Comparison of ENCODE assay signal across 16 cellular contexts in genomic region chr5:134000116-134000515, GRCh38. TPM values are rescaled to one million over a fixed set of nuclear protein-coding genes. Genes with fewer than 3 reads are reported as not detected.
DNase-seq lines count a peak whose midpoint lies in the region; ATAC-seq, FAIRE-seq and TF ChIP-seq lines count a peak whose summit lies in the region.
"Had no signal": no experiment of that assay in that cellular context is flagged by ENCODE, and none has a peak within 500 bp of the region (broad histone marks: within the 10 kb centered on the region; RNA-seq: fewer than 3 reads in every experiment).

No MANE protein-coding gene starts in this region.

- intact Hi-C loops in HepG2 (cut with micrococcal nuclease; ENCODE audit: unreplicated experiment): no loop called here
- intact Hi-C loops in right lobe of liver (cut with DNase I): no loop called here
- intact Hi-C loops in right cardiac atrium (cut with DNase I): no loop called here

- H2AFZ ChIP-seq in HepG2 (ENCODE audit: low read length): no peak overlapping the region

- POLR2A ChIA-PET in HepG2 (lab: Yijun Ruan, JAX): interaction anchor here (0.8 to 7.4 kb wide), 5 partner anchors 19 to 39 kb away, joined by 3 to 94 read pairs (median 4); partner anchors contain the start of gene C5orf15
- POLR2A ChIA-PET in activated CD8-positive, alpha-beta T cell treated with anti-CD3 and anti-CD28 coated beads, Interleukin-2, amount 10 ng/mL, durations not matched to agents 7 days and 5 days (lab: Charles Lee): interaction anchor here (1.1 kb wide), 1 partner anchor 176 kb away, joined by 4 read pairs; no protein-coding TSS in a partner anchor

- no peaks in the 10 kb centered on the region for H3K9me3 Mint-ChIP-seq in activated CD8-positive, alpha-beta T cell treated with anti-CD3 and anti-CD28 coated beads, Interleukin-2, amount 10 ng/mL, durations not matched to agents 7 days and 5 days (ENCODE audit: insufficient read depth)
- H3K9me3 Mint-ChIP-seq in stimulated activated effector memory CD8-positive, alpha-beta T cell treated with anti-CD3 and anti-CD28 coated beads, Interleukin-12 subunit alpha, Interleukin-12 subunit beta, amount 100 ng/mL, for 72 hours: no peaks in the 10 kb centered on the region

- no peak for TF ChIP-seq RAD21 in HepG2 (CRISPR knock-in tag; IDR thresholded peaks at IDR 0.05)

- peaks cover 66% of the 10 kb centered on the region for H4K20me1 ChIP-seq in HepG2 (ENCODE audit: insufficient read depth, low read length)

- no peak for TF ChIP-seq EP300 in HepG2 (IDR thresholded peaks at IDR 0.05; ENCODE audit: low read depth in 2 of 2, low read length in 2 of 2)
- TF ChIP-seq EP300 in HepG2 (CRISPR knock-in tag; IDR thresholded peaks at IDR 0.05; ENCODE audit: borderline replicate concordance): no peak

- peaks cover 81% of the 10 kb centered on the region for H3K4me1 ChIP-seq in HepG2 (ENCODE audit: insufficient read depth, low read length)
- peaks cover 0 to 58% (median 25%) of the 10 kb centered on the region in 4 donors for H3K4me1 ChIP-seq in right lobe of liver
- H3K4me1 ChIP-seq in right cardiac atrium (ENCODE audit: control insufficient read depth, insufficient read depth, low read length): peaks cover 39% of the 10 kb centered on the region

- peak overlapping the region; percentile 1 for H3K27ac Mint-ChIP-seq in activated CD8-positive, alpha-beta T cell treated with anti-CD3 and anti-CD28 coated beads, Interleukin-2, amount 10 ng/mL, durations not matched to agents 7 days and 5 days
- peak overlapping the region; percentile 64 for H3K27ac Mint-ChIP-seq in stimulated activated effector memory CD8-positive, alpha-beta T cell treated with anti-CD3 and anti-CD28 coated beads, Interleukin-12 subunit alpha, Interleukin-12 subunit beta, amount 100 ng/mL, for 72 hours

- peaks cover 64% of the 10 kb centered on the region for H3K4me1 Mint-ChIP-seq in activated CD8-positive, alpha-beta T cell treated with anti-CD3 and anti-CD28 coated beads, Interleukin-2, amount 10 ng/mL, durations not matched to agents 7 days and 5 days (ENCODE audit: low read depth)
- H3K4me1 Mint-ChIP-seq in stimulated activated effector memory CD8-positive, alpha-beta T cell treated with anti-CD3 and anti-CD28 coated beads, Interleukin-12 subunit alpha, Interleukin-12 subunit beta, amount 100 ng/mL, for 72 hours: peaks cover 63% of the 10 kb centered on the region

- 92% methylated on average over 2 of the region's 3 CpGs for WGBS in HepG2 (ENCODE audit: low lambda C conversion rate)
- WGBS in right lobe of liver (ENCODE audit: insufficient coverage, low coverage, low lambda C conversion rate, missing lambda C conversion rate): 17% methylated on average over 1 of the region's 3 CpGs
- 65% methylated on average over 3 of the region's 3 CpGs for WGBS in right cardiac atrium

- H3K79me2 ChIP-seq in HepG2 (ENCODE audit: insufficient read depth, low read length): peaks cover 96% of the 10 kb centered on the region

- H3K4me3 Mint-ChIP-seq in activated CD8-positive, alpha-beta T cell treated with anti-CD3 and anti-CD28 coated beads, Interleukin-2, amount 10 ng/mL, durations not matched to agents 7 days and 5 days: no peak overlapping the region
- peak overlapping the region; percentile 15 for H3K4me3 Mint-ChIP-seq in stimulated activated effector memory CD8-positive, alpha-beta T cell treated with anti-CD3 and anti-CD28 coated beads, Interleukin-12 subunit alpha, Interleukin-12 subunit beta, amount 100 ng/mL, for 72 hours

- peaks cover 32% of the 10 kb centered on the region for H3K36me3 Mint-ChIP-seq in activated CD8-positive, alpha-beta T cell treated with anti-CD3 and anti-CD28 coated beads, Interleukin-2, amount 10 ng/mL, durations not matched to agents 7 days and 5 days (ENCODE audit: low read depth)
- peaks cover 60% of the 10 kb centered on the region for H3K36me3 Mint-ChIP-seq in stimulated activated effector memory CD8-positive, alpha-beta T cell treated with anti-CD3 and anti-CD28 coated beads, Interleukin-12 subunit alpha, Interleukin-12 subunit beta, amount 100 ng/mL, for 72 hours

- H3K9me3 ChIP-seq in HepG2 (ENCODE audit: low read length) (no peaks in the 10 kb centered on the region), right lobe of liver (no peaks in the 10 kb centered on the region), right cardiac atrium (ENCODE audit: control insufficient read depth, low read length) (no peaks in the 10 kb centered on the region)
- H3K9me3 ChIP-seq: left lung, SJSA1, upper lobe of left lung had no signal

- H3K36me3 ChIP-seq in HepG2 (replicated peaks in 1 of 2; ENCODE audit: control insufficient read depth in 1 of 2, insufficient read depth in 2 of 2, low read length in 2 of 2): peaks cover 3 to 6% of the 10 kb centered on the region in 2 experiments; a peak in 2 of 5 replicates
- no peaks in the 10 kb centered on the region for H3K36me3 ChIP-seq in right lobe of liver

- peak overlapping the region; percentile 97 for H3K9ac ChIP-seq in HepG2 (ENCODE audit: insufficient read depth, low read depth, low read length)

- TF ChIP-seq POLR2A in HepG2 (IDR thresholded peaks at IDR 0.05; ENCODE audit: insufficient read depth in 1 of 2, low read depth in 2 of 2, low read length in 2 of 2): no peak
- TF ChIP-seq POLR2A in right lobe of liver (IDR thresholded peaks at IDR 0.05): no peak

- H3K4me2 ChIP-seq in HepG2 (ENCODE audit: low read depth, low read length): peak overlapping the region; percentile 99

- in situ Hi-C loops in HepG2 (cut with HindIII; ENCODE audit: extremely low pct_ligation_motif_present, low pct_unique_long_range_greater_than_20kb): no loop called here

- peak overlapping the region; percentile 78 for H3K27ac ChIP-seq in HepG2 (ENCODE audit: extremely low read length, insufficient read depth, low read length)
- H3K27ac ChIP-seq in right lobe of liver: no peak overlapping the region
- H3K27ac ChIP-seq in right cardiac atrium (ENCODE audit: low read length): peak overlapping the region; percentile 26
- H3K27ac ChIP-seq: left lung, SJSA1, upper lobe of left lung had no signal

- FAIRE-seq in HepG2 (lab: Jason Lieb, UNC): no peak

- peak overlapping the region in 1 of 3 experiments; percentile 59; a peak in 3 of 6 replicates for H3K4me3 ChIP-seq in HepG2 (replicated peaks in 1 of 3; ENCODE audit: insufficient read depth in 1 of 3, low read depth in 2 of 3, low read length in 3 of 3)
- H3K4me3 ChIP-seq in right lobe of liver: no peak overlapping the region
- no peak overlapping the region for H3K4me3 ChIP-seq in right cardiac atrium (ENCODE audit: low read length)
- H3K4me3 ChIP-seq: left lung, SJSA1, upper lobe of left lung had no signal

- H3K27me3 ChIP-seq in HepG2 (ENCODE audit: control insufficient read depth in 1 of 2, insufficient read depth in 2 of 2, low read length in 2 of 2) (no peaks in the 10 kb centered on the region; a peak in 1 of 5 replicates), right lobe of liver (no peaks in the 10 kb centered on the region), right cardiac atrium (ENCODE audit: control insufficient read depth, insufficient read depth) (no peaks in the 10 kb centered on the region)
- H3K27me3 ChIP-seq: left lung, SJSA1, upper lobe of left lung had no signal

- TF ChIP-seq CTCF in HepG2 (CRISPR knock-in tag; IDR thresholded peaks at IDR 0.05): no peak
- no peak for TF ChIP-seq CTCF in right lobe of liver (IDR thresholded peaks at IDR 0.05)

- BruUV-seq in HepG2 (replicated peaks; lab: Mats Ljungman, UMichigan): no TSS peak

- DNase-seq in HepG2 (ENCODE audit: low spot score) (no peak), right lobe of liver (no peak), right cardiac atrium (peak in 1 of 3 donors; percentile 23), DMS53 (lab: John Stamatoyannopoulos, UW) (no peak), retina (no peak)
- DNase-seq in activated CD8-positive, alpha-beta T cell treated with anti-CD3 and anti-CD28 coated beads, Interleukin-2, amount 10 ng/mL, durations not matched to agents 7 days and 5 days: no peak
- DNase-seq in stimulated activated effector memory CD8-positive, alpha-beta T cell treated with anti-CD3 and anti-CD28 coated beads, Interleukin-12 subunit alpha, Interleukin-12 subunit beta, amount 100 ng/mL, for 72 hours (ENCODE audit: low spot score in 2 of 2): no peak
- DNase-seq: activated naive CD4-positive, alpha-beta T cell treated with anti-CD3 and anti-CD28 coated beads, Interleukin-2, amount 50 U/mL, for 16 hours; erythroblast; hypothalamus; left lung; NCI-H1048; nucleus accumbens; upper lobe of left lung had no signal

- ATAC-seq in HepG2: no peak
- no peak for ATAC-seq in right lobe of liver
- ATAC-seq in activated CD8-positive, alpha-beta T cell treated with anti-CD3 and anti-CD28 coated beads, Interleukin-2, amount 10 ng/mL, durations not matched to agents 7 days and 5 days: no peak
- ATAC-seq in right cardiac atrium: no peak
- ATAC-seq in stimulated activated effector memory CD8-positive, alpha-beta T cell treated with anti-CD3 and anti-CD28 coated beads, Interleukin-12 subunit alpha, Interleukin-12 subunit beta, amount 100 ng/mL, for 72 hours: no peak
- ATAC-seq in SK-N-SH treated with all-trans-retinoic acid at 6 μM for 48 hours: no peak
- ATAC-seq: left lung had no signal

- H3K27me3 Mint-ChIP-seq in activated CD8-positive, alpha-beta T cell treated with anti-CD3 and anti-CD28 coated beads, Interleukin-2, amount 10 ng/mL, durations not matched to agents 7 days and 5 days (ENCODE audit: low read depth): no peaks in the 10 kb centered on the region

- CTCF ChIA-PET in HepG2 (lab: Yijun Ruan, JAX; ENCODE audit: low intra/inter-chr PET ratio, low total read pairs): no interaction called here
- CTCF ChIA-PET in activated CD8-positive, alpha-beta T cell treated with anti-CD3 and anti-CD28 coated beads, Interleukin-2, amount 10 ng/mL, durations not matched to agents 7 days and 5 days (lab: Charles Lee): interaction anchor here (2.7 to 6.4 kb wide), 2 partner anchors 21 to 39 kb away, joined by 11 to 56 read pairs; no protein-coding TSS in a partner anchor

RNA-seq across cellular contexts. Expression of gene VDAC1, which starts 4.7 kb away (rescaled TPM):
- total RNA-seq in HepG2 (2016; rRNA removed; fragmentation: Illumina TruSeq; extraction: Trizol) (380 and 481 TPM in 2 replicates), right lobe of liver (100 to 1,000 TPM; 101 to 209 (median 128) TPM), right cardiac atrium (100 to 1,000 TPM; 325 to 357 (median 335) TPM)
- total RNA-seq in HepG2 (2016; cell fraction: cytosol; rRNA removed; fragmentation: Illumina TruSeq; extraction: Trizol; ENCODE audit: low read depth): 142 and 143 TPM in 2 replicates
- total RNA-seq in HepG2 (2016; cell fraction: insoluble cytoplasmic fraction; rRNA removed; fragmentation: Illumina TruSeq; extraction: Trizol): 391 and 476 TPM in 2 replicates
- 267 and 273 TPM in 2 replicates for total RNA-seq in HepG2 (2016; cell fraction: membrane; rRNA removed; fragmentation: Illumina TruSeq; extraction: Trizol)
- total RNA-seq in HepG2 (2016; cell fraction: nucleus; rRNA removed; fragmentation: Illumina TruSeq; extraction: Trizol): 160 and 168 TPM in 2 replicates
- polyA plus RNA-seq in HepG2 (2011; rRNA removed) (112 and 119 TPM in 2 replicates), right cardiac atrium (393 TPM)
- polyA plus RNA-seq in HepG2 (2011; cell fraction: cytosol; rRNA removed): 99.4 and 136 TPM in 2 replicates
- 68.8 and 87.6 TPM in 2 replicates for polyA plus RNA-seq in HepG2 (2011; cell fraction: nucleus; rRNA removed)
- 283 and 305 TPM in 2 replicates for polyA plus RNA-seq in HepG2 (2012)
- 122 and 132 TPM in 2 replicates for polyA plus RNA-seq in HepG2 (2016; cell fraction: cytosol; fragmentation: Illumina TruSeq; extraction: Trizol; ENCODE audit: low read depth)
- 522 and 545 TPM in 2 replicates for polyA plus RNA-seq in HepG2 (2016; cell fraction: insoluble cytoplasmic fraction; fragmentation: Illumina TruSeq; extraction: Trizol; ENCODE audit: low read depth)
- 196 and 202 TPM in 2 replicates for polyA plus RNA-seq in HepG2 (2016; cell fraction: membrane; fragmentation: Illumina TruSeq; extraction: Trizol; ENCODE audit: low read depth)
- polyA plus RNA-seq in HepG2 (2016; cell fraction: nucleus; fragmentation: Illumina TruSeq; extraction: Trizol; ENCODE audit: insufficient read depth, low read depth): 247 and 250 TPM in 2 replicates
- 53.4 and 93.5 TPM in 2 replicates for polyA minus RNA-seq in HepG2 (2011; rRNA and poly(A)+ RNA removed; ENCODE audit: low replicate concordance)
- 105 and 139 TPM in 2 replicates for polyA minus RNA-seq in HepG2 (2011; cell fraction: cytosol; rRNA and poly(A)+ RNA removed)
- polyA minus RNA-seq in HepG2 (2011; cell fraction: nucleus; rRNA and poly(A)+ RNA removed): 59.4 and 73.6 TPM in 2 replicates
- 100 to 1,000 TPM; 250 to 259 TPM for total RNA-seq in activated CD8-positive, alpha-beta T cell treated with anti-CD3 and anti-CD28 coated beads, Interleukin-2, amount 10 ng/mL, durations not matched to agents 7 days and 5 days

RNA-seq across cellular contexts. Expression of gene C5orf15, which starts 31.7 kb away (rescaled TPM):
- total RNA-seq in HepG2 (2016; rRNA removed; fragmentation: Illumina TruSeq; extraction: Trizol) (35.7 and 58.5 TPM in 2 replicates), right lobe of liver (10 to 100 TPM; 15.0 to 37.5 (median 24.4) TPM), right cardiac atrium (10 to 100 TPM; 25.8 to 32.0 (median 28.7) TPM)
- total RNA-seq in HepG2 (2016; cell fraction: cytosol; rRNA removed; fragmentation: Illumina TruSeq; extraction: Trizol; ENCODE audit: low read depth): 5.8 and 7.0 TPM in 2 replicates
- 32.4 and 58.3 TPM in 2 replicates for total RNA-seq in HepG2 (2016; cell fraction: insoluble cytoplasmic fraction; rRNA removed; fragmentation: Illumina TruSeq; extraction: Trizol)
- 14.0 and 15.0 TPM in 2 replicates for total RNA-seq in HepG2 (2016; cell fraction: membrane; rRNA removed; fragmentation: Illumina TruSeq; extraction: Trizol)
- total RNA-seq in HepG2 (2016; cell fraction: nucleus; rRNA removed; fragmentation: Illumina TruSeq; extraction: Trizol): 50.5 and 53.2 TPM in 2 replicates
- polyA plus RNA-seq in HepG2 (2011; rRNA removed) (82.7 and 84.1 TPM in 2 replicates), right cardiac atrium (29.6 TPM)
- polyA plus RNA-seq in HepG2 (2011; cell fraction: cytosol; rRNA removed): 55.7 and 70.1 TPM in 2 replicates
- polyA plus RNA-seq in HepG2 (2011; cell fraction: nucleus; rRNA removed): 26.9 and 28.5 TPM in 2 replicates
- polyA plus RNA-seq in HepG2 (2012): 50.8 and 57.3 TPM in 2 replicates
- 4.5 and 5.3 TPM in 2 replicates for polyA plus RNA-seq in HepG2 (2016; cell fraction: cytosol; fragmentation: Illumina TruSeq; extraction: Trizol; ENCODE audit: low read depth)
- 54.9 and 56.5 TPM in 2 replicates for polyA plus RNA-seq in HepG2 (2016; cell fraction: insoluble cytoplasmic fraction; fragmentation: Illumina TruSeq; extraction: Trizol; ENCODE audit: low read depth)
- 13.6 and 14.8 TPM in 2 replicates for polyA plus RNA-seq in HepG2 (2016; cell fraction: membrane; fragmentation: Illumina TruSeq; extraction: Trizol; ENCODE audit: low read depth)
- polyA plus RNA-seq in HepG2 (2016; cell fraction: nucleus; fragmentation: Illumina TruSeq; extraction: Trizol; ENCODE audit: insufficient read depth, low read depth): 125 and 131 TPM in 2 replicates
- 27.4 and 37.7 TPM in 2 replicates for polyA minus RNA-seq in HepG2 (2011; rRNA and poly(A)+ RNA removed; ENCODE audit: low replicate concordance)
- polyA minus RNA-seq in HepG2 (2011; cell fraction: cytosol; rRNA and poly(A)+ RNA removed): 57.0 and 75.9 TPM in 2 replicates
- polyA minus RNA-seq in HepG2 (2011; cell fraction: nucleus; rRNA and poly(A)+ RNA removed): 20.3 and 34.9 TPM in 2 replicates
- 10 to 100 TPM; 19.2 to 21.3 TPM for total RNA-seq in activated CD8-positive, alpha-beta T cell treated with anti-CD3 and anti-CD28 coated beads, Interleukin-2, amount 10 ng/mL, durations not matched to agents 7 days and 5 days

Comparison
In these comparisons a context has a peak if more than half of its experiments do, and no peak if none do; other contexts are left out.
1. H3K27ac ChIP-seq: peak in HepG2 (single experiment) and right cardiac atrium (single experiment); none in right lobe of liver (0 of 3).